In the genomic region with DNA sequence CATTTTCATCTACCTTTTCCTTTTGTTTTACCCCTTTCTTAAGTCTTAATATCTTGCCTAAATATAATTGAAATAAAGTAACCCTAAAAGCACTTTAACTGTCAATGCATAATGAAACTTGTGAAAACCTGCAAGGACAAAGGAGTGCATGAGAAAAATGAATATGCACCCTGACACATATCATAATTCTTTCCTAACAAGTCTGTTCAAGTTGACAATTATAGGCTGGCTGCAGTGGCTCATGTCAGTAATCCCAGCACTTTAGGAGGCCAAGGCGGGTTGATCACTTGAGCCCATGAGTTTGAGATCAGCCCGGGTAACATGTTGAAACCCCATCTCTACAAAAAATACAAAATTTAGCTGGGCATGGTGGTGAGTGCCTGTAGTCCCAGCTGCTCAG, we compare ENCODE assay signal across 23 cellular contexts.
"Had no signal": no experiment of that assay in that cellular context is flagged by ENCODE, and none has a peak within 500 bp of the region (broad histone marks: within the 10 kb centered on the region; RNA-seq: fewer than 3 reads in every experiment).

No MANE protein-coding gene starts in this region.

- H3K27me3 ChIP-seq: transverse colon had no signal

- H3K9me3 Mint-ChIP-seq: activated T-helper 2 cell treated with anti-CD3 and anti-CD28 coated beads, Interferon-gamma antibody, Interleukin-2, Interleukin-4, amounts not matched to agents 10 μg/mL and 5 μg/mL and 100 μg/mL, durations not matched to agents 14 hours and 24 hours and 36 hours; nephron had no signal

- H3K79me2 ChIP-seq: parathyroid adenoma had no signal

- FAIRE-seq: small intestine, urothelium cell line had no signal

- H2AFZ ChIP-seq: parathyroid adenoma had no signal

- H3K27me3 Mint-ChIP-seq: activated B cell treated with CpG ODN at 0.5 μM for 24 hours; activated naive CD8-positive, alpha-beta T cell; stimulated activated naive B cell treated with anti-CD40 and anti-IgM and Interleukin-4, amounts not matched to agents 10 μg/mL and 1 μg/mL and 100 μg/mL, for 72 hours had no signal

- ATAC-seq: activated T-cell treated with anti-CD3 and anti-CD28 coated beads, Interleukin-2, amount 50 U/mL, for 4 hours; sciatic nerve; stimulated activated naive B cell treated with anti-CD40 and anti-IgM and Interleukin-4, amounts not matched to agents 10 μg/mL and 1 μg/mL and 100 μg/mL, for 72 hours; T-helper 17 cell had no signal

- H3K36me3 Mint-ChIP-seq: activated naive CD8-positive, alpha-beta T cell had no signal

- H3K27ac ChIP-seq: left ventricle myocardium inferior, parathyroid adenoma, transverse colon had no signal

- H3K4me3 ChIP-seq: left ventricle myocardium inferior, transverse colon had no signal

- H3K9me3 ChIP-seq: left ventricle myocardium inferior, transverse colon had no signal

- H3K27ac Mint-ChIP-seq: activated B cell treated with CpG ODN at 0.5 μM for 24 hours; activated naive CD8-positive, alpha-beta T cell; activated T-helper 2 cell treated with anti-CD3 and anti-CD28 coated beads, Interferon-gamma antibody, Interleukin-2, Interleukin-4, amounts not matched to agents 10 μg/mL and 5 μg/mL and 100 μg/mL, durations not matched to agents 14 hours and 24 hours and 36 hours; nephron; stimulated activated naive B cell treated with anti-CD40 and anti-IgM and Interleukin-4, amounts not matched to agents 10 μg/mL and 1 μg/mL and 100 μg/mL, for 72 hours; T-helper 17 cell had no signal

- H3K4me3 Mint-ChIP-seq: activated B cell treated with CpG ODN at 0.5 μM for 24 hours; activated naive CD8-positive, alpha-beta T cell; activated T-cell treated with anti-CD3 and anti-CD28 coated beads, Interleukin-2, amount 50 U/mL, for 4 hours; endodermal cell; nephron; stimulated activated naive B cell treated with anti-CD40 and anti-IgM and Interleukin-4, amounts not matched to agents 10 μg/mL and 1 μg/mL and 100 μg/mL, for 72 hours; T-helper 17 cell had no signal

- H3K4me1 Mint-ChIP-seq: activated B cell treated with CpG ODN at 0.5 μM for 24 hours, endodermal cell, T-helper 17 cell had no signal

- DNase-seq: activated B cell treated with CpG ODN at 0.5 μM for 24 hours; activated CD4-positive, alpha-beta T cell treated with anti-CD3 and anti-CD28 coated beads for 4 hours; activated CD4-positive, alpha-beta T cell treated with anti-CD3 and anti-CD28 coated beads, Interleukin-2, amount 50 U/mL, for 48 hours; activated CD8-positive, alpha-beta memory T cell treated with anti-CD3 and anti-CD28 coated beads, Interleukin-2, amount 50 U/mL, for 48 hours; activated naive CD4-positive, alpha-beta T cell; activated T-cell treated with anti-CD3 and anti-CD28 coated beads, Interleukin-2, amount 50 U/mL, for 4 hours; cortex of kidney; endodermal cell; foreskin melanocyte; left ventricle myocardium inferior; midbrain; small intestine; stimulated activated CD4-positive, alpha-beta T cell treated with anti-CD3 and anti-CD28 coated beads, Interleukin-15, amount 100 ng/mL, for 24 hours; stimulated activated CD8-positive, alpha-beta memory T cell treated with anti-CD3 and anti-CD28 coated beads, Interleukin-4, amount 100 ng/mL, for 48 hours; stimulated activated naive B cell treated with anti-CD40 and anti-IgM and Interleukin-4, amounts not matched to agents 10 μg/mL and 1 μg/mL and 100 μg/mL, for 72 hours; T-helper 17 cell; transverse colon had no signal

- H3K4me1 ChIP-seq: left ventricle myocardium inferior, parathyroid adenoma, transverse colon had no signal
